18 cellular contexts compared by ENCODE assay signal in genomic region chr14:67564236-67564635, GRCh38. TPM values are rescaled to one million over a fixed set of nuclear protein-coding genes. Genes with fewer than 3 reads are reported as not detected.
DNase-seq lines count a peak whose midpoint lies in the region; ATAC-seq, FAIRE-seq and TF ChIP-seq lines count a peak whose summit lies in the region.
"Had no signal": no experiment of that assay in that cellular context is flagged by ENCODE, and none has a peak within 500 bp of the region (broad histone marks: within the 10 kb centered on the region; RNA-seq: fewer than 3 reads in every experiment).

No MANE protein-coding gene starts in this region.

- POLR2A ChIA-PET in T-cell (lab: Charles Lee) = no interaction called here

- in situ Hi-C loops in GM13976 (cut with MboI; ENCODE audit: low sequenced_read_pairs, unreplicated experiment) = no loop called here

- no peak overlapping the region for H3K27ac Mint-ChIP-seq in T-cell
- H3K27ac Mint-ChIP-seq in nephron progenitor cell = no peak overlapping the region

- H3K36me3 Mint-ChIP-seq in T-cell (no peaks in the 10 kb centered on the region), nephron progenitor cell (ENCODE audit: low read depth) (peaks cover 38% of the 10 kb centered on the region)

- ATAC-seq in T-cell (replicated peaks in 1 of 4) = no peak
- ATAC-seq: PC-3 had no signal

- no peak overlapping the region for H3K4me3 Mint-ChIP-seq in T-cell
- no peak overlapping the region for H3K4me3 Mint-ChIP-seq in nephron progenitor cell

- H3K27ac ChIP-seq in substantia nigra (ENCODE audit: low read depth, low read length, poor library complexity, severe bottlenecking) = peak overlapping the region; percentile 17
- H3K27ac ChIP-seq: C4-2B had no signal

- H3K4me1 Mint-ChIP-seq in T-cell (no peaks in the 10 kb centered on the region), nephron progenitor cell (peaks cover 21% of the 10 kb centered on the region)

- H3K9me3 Mint-ChIP-seq in T-cell (no peaks in the 10 kb centered on the region), nephron progenitor cell (no peaks in the 10 kb centered on the region)

- FAIRE-seq in RCC 7860 (lab: Jason Lieb, UNC) = no peak

- CTCF ChIA-PET in T-cell (lab: Charles Lee) = interaction anchor here in 1 of 2 donors (0.7 kb wide), 1 partner anchor 34 kb away, joined by 4 read pairs; no protein-coding TSS in a partner anchor

- no peaks in the 10 kb centered on the region for H3K27me3 Mint-ChIP-seq in T-cell
- H3K27me3 Mint-ChIP-seq in nephron progenitor cell (ENCODE audit: low read depth, poor library complexity) = peaks cover 4% of the 10 kb centered on the region

- DNase-seq in NCI-H2196 (lab: John Stamatoyannopoulos, UW; ENCODE audit: unreplicated experiment) (peak; percentile 25), NCI-H2196 treated with DMSO at 0.1 percent for 48 hours (lab: John Stamatoyannopoulos, UW; ENCODE audit: unreplicated experiment) (no peak), RCC 7860 (ENCODE audit: low spot score) (peak; percentile 57), kidney glomerular epithelial cell (lab: John Stamatoyannopoulos, UW) (peak; percentile 20), substantia nigra (lab: John Stamatoyannopoulos, UW) (no peak), GM13976 (ENCODE audit: low spot score) (no peak), T-cell (no peak), nephron progenitor cell (no peak)
- DNase-seq: 8988T; COR-L47; Karpas-422; NCI-H1436 treated with DMSO at 0.1 percent for 48 hours; NCI-H2081 treated with DMSO at 0.1 percent for 48 hours; NCI-H345; NCI-H526 treated with DMSO at 0.1 percent for 48 hours; NK-92 treated with Interleukin-12 subunit alpha and Interleukin-12 subunit beta, amount 100 ng/mL, for 24 hours; PC-3 had no signal

- TF ChIP-seq CTCF in GM13976 (IDR thresholded peaks at IDR 0.05; ENCODE audit: borderline replicate concordance, control extremely low read depth, extremely low read depth, insufficient read depth, missing control alignments) (no peak), nephron progenitor cell (IDR thresholded peaks at IDR 0.05) (no peak)

RNA-seq across cellular contexts. Expression of gene PLEKHH1, which starts 31.1 kb away (rescaled TPM):
- 1 to 10 TPM in 1 of 5 donors, under 1 TPM in 4; 0.20 to 1.0 (median 0.58) TPM for total RNA-seq in T-cell

RNA-seq across cellular contexts. Expression of gene PIGH, which starts 35.8 kb away (rescaled TPM):
- 10 to 100 TPM; 28.7 to 46.8 (median 35.1) TPM for total RNA-seq in T-cell

RNA-seq across cellular contexts. Expression of gene ARG2, which starts 55.5 kb away (rescaled TPM):
- total RNA-seq in T-cell = 1 to 10 TPM in 3 of 5 donors, under 1 TPM in 2; 0.62 to 2.6 (median 1.1) TPM

Comparison
In these comparisons a context has a peak if more than half of its experiments do, and no peak if none do; other contexts are left out.
1. DNase-seq: peak in NCI-H2196 (single experiment), RCC 7860 (single experiment) and kidney glomerular epithelial cell (single experiment); none in NCI-H2196 treated with DMSO at 0.1 percent for 48 hours (single experiment), substantia nigra (0 of 49), GM13976 (single experiment), T-cell (0 of 34) and nephron progenitor cell (single experiment).